Comparison of ENCODE assay signal across 1 cellular context in the genomic region with DNA sequence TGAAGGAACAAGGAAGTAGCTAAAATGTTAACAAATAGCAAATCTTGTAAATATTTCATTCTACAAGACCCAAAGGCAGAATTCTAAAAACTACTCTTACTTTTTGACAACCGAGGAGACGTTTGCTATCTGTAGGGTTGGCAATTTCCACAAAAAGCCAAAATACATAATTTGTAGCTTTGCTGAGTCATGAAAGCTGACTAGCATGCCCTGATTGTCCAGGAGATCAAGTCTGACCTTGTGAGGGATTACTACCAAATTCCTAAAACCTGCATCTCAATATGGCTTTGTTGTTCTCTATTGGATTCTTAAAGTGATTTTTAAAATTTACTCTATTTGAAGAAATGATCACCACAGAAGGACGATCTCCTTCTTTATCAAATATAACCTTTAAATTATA.
TF ChIP-seq lines count a peak whose summit lies in the region.

No MANE protein-coding gene starts in this region.

TF ChIP-seq in GM12878, 131 proteins besides CTCF, POLR2A, EP300 and RAD21:
- TF ChIP-seq MEF2A (IDR thresholded peaks at IDR 0.05; ENCODE audit: insufficient read depth, low read depth, low read length) = no peak
- TF ChIP-seq, protein P1, sequence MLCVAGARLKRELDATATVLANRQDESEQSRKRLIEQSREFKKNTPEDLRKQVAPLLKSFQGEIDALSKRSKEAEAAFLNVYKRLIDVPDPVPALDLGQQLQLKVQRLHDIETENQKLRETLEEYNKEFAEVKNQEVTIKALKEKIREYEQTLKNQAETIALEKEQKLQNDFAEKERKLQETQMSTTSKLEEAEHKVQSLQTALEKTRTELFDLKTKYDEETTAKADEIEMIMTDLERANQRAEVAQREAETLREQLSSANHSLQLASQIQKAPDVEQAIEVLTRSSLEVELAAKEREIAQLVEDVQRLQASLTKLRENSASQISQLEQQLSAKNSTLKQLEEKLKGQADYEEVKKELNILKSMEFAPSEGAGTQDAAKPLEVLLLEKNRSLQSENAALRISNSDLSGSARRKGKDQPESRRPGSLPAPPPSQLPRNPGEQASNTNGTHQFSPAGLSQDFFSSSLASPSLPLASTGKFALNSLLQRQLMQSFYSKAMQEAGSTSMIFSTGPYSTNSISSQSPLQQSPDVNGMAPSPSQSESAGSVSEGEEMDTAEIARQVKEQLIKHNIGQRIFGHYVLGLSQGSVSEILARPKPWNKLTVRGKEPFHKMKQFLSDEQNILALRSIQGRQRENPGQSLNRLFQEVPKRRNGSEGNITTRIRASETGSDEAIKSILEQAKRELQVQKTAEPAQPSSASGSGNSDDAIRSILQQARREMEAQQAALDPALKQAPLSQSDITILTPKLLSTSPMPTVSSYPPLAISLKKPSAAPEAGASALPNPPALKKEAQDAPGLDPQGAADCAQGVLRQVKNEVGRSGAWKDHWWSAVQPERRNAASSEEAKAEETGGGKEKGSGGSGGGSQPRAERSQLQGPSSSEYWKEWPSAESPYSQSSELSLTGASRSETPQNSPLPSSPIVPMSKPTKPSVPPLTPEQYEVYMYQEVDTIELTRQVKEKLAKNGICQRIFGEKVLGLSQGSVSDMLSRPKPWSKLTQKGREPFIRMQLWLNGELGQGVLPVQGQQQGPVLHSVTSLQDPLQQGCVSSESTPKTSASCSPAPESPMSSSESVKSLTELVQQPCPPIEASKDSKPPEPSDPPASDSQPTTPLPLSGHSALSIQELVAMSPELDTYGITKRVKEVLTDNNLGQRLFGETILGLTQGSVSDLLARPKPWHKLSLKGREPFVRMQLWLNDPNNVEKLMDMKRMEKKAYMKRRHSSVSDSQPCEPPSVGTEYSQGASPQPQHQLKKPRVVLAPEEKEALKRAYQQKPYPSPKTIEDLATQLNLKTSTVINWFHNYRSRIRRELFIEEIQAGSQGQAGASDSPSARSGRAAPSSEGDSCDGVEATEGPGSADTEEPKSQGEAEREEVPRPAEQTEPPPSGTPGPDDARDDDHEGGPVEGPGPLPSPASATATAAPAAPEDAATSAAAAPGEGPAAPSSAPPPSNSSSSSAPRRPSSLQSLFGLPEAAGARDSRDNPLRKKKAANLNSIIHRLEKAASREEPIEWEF (IDR thresholded peaks at IDR 0.05; ENCODE audit: insufficient replicate concordance, low read depth, low read length) = no peak
- no peak for TF ChIP-seq JUND (IDR thresholded peaks at IDR 0.05; ENCODE audit: low read depth, low read length)
- no peak for TF ChIP-seq EED (IDR thresholded peaks at IDR 0.05; ENCODE audit: low read depth)
- TF ChIP-seq ZNF384 (IDR thresholded peaks at IDR 0.05; ENCODE audit: borderline replicate concordance, low read depth, low read length) = no peak
- no peak for TF ChIP-seq NR2F1 (conservative IDR thresholded peaks at IDR 0.05)
- no peak for TF ChIP-seq WRNIP1 (IDR thresholded peaks at IDR 0.05; ENCODE audit: borderline replicate concordance, low read depth, low read length)
- no peak for TF ChIP-seq SIX5 (IDR thresholded peaks at IDR 0.05; ENCODE audit: low read depth, low read length, severe bottlenecking)
- no peak for TF ChIP-seq POLR2AphosphoS5 (IDR thresholded peaks at IDR 0.05; ENCODE audit: low read length)
- no peak for TF ChIP-seq CEBPB (IDR thresholded peaks at IDR 0.05; ENCODE audit: borderline replicate concordance in 1 of 2, low read depth in 2 of 2, low read length in 2 of 2)
- TF ChIP-seq NFXL1 (IDR thresholded peaks at IDR 0.05; ENCODE audit: borderline replicate concordance) = no peak
- TF ChIP-seq, protein P2, sequence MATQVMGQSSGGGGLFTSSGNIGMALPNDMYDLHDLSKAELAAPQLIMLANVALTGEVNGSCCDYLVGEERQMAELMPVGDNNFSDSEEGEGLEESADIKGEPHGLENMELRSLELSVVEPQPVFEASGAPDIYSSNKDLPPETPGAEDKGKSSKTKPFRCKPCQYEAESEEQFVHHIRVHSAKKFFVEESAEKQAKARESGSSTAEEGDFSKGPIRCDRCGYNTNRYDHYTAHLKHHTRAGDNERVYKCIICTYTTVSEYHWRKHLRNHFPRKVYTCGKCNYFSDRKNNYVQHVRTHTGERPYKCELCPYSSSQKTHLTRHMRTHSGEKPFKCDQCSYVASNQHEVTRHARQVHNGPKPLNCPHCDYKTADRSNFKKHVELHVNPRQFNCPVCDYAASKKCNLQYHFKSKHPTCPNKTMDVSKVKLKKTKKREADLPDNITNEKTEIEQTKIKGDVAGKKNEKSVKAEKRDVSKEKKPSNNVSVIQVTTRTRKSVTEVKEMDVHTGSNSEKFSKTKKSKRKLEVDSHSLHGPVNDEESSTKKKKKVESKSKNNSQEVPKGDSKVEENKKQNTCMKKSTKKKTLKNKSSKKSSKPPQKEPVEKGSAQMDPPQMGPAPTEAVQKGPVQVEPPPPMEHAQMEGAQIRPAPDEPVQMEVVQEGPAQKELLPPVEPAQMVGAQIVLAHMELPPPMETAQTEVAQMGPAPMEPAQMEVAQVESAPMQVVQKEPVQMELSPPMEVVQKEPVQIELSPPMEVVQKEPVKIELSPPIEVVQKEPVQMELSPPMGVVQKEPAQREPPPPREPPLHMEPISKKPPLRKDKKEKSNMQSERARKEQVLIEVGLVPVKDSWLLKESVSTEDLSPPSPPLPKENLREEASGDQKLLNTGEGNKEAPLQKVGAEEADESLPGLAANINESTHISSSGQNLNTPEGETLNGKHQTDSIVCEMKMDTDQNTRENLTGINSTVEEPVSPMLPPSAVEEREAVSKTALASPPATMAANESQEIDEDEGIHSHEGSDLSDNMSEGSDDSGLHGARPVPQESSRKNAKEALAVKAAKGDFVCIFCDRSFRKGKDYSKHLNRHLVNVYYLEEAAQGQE (IDR thresholded peaks at IDR 0.05; ENCODE audit: low read depth, low read length) = no peak
- no peak for TF ChIP-seq CBFB (IDR thresholded peaks at IDR 0.05; ENCODE audit: low read depth)
- no peak for TF ChIP-seq STAT3 (IDR thresholded peaks at IDR 0.05; ENCODE audit: low read depth, low read length)
- TF ChIP-seq, protein P3, sequence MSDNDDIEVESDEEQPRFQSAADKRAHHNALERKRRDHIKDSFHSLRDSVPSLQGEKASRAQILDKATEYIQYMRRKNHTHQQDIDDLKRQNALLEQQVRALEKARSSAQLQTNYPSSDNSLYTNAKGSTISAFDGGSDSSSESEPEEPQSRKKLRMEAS (IDR thresholded peaks at IDR 0.05; ENCODE audit: low read depth, low read length) = no peak
- no peak for TF ChIP-seq ZNF207 (IDR thresholded peaks at IDR 0.05; ENCODE audit: borderline replicate concordance)
